In genomic region chr4:152680988-152681731, GRCh38 we compare ENCODE assay signal across 11 cellular contexts. TPM values are rescaled to one million over a fixed set of nuclear protein-coding genes. Genes with fewer than 3 reads are reported as not detected.
A peak's percentile ranks its signal among the peaks of the same experiment; 100 is the strongest.
DNase-seq lines count a peak whose midpoint lies in the region; ATAC-seq and TF ChIP-seq lines count a peak whose summit lies in the region.
"Had no signal": no experiment of that assay in that cellular context is flagged by ENCODE, and none has a peak within 500 bp of the region (broad histone marks: within the 10 kb centered on the region; RNA-seq: fewer than 3 reads in every experiment).

No MANE protein-coding gene starts in this region.

- H3K4me1 Mint-ChIP-seq in activated naive CD4-positive, alpha-beta T cell treated with anti-CD3 and anti-CD28 coated beads for 36 hours (ENCODE audit: low read depth), result peaks cover 54% of the 10 kb centered on the region
- peaks cover 17% of the 10 kb centered on the region for H3K4me1 Mint-ChIP-seq in type B pancreatic cell (ENCODE audit: unreplicated experiment)

- H3K4me3 Mint-ChIP-seq in activated naive CD4-positive, alpha-beta T cell treated with anti-CD3 and anti-CD28 coated beads for 36 hours, result peak overlapping the region; percentile 59
- H3K4me3 Mint-ChIP-seq in type B pancreatic cell, result peak overlapping the region; percentile 50

- H3K4me3 ChIP-seq in sigmoid colon, result no peak overlapping the region

- CTCF ChIA-PET in activated naive CD4-positive, alpha-beta T cell treated with anti-CD3 and anti-CD28 coated beads for 36 hours (lab: Charles Lee), result interaction anchor here (0.6 kb wide), 1 partner anchor 1677 kb away, joined by 3 read pairs; no protein-coding TSS in a partner anchor

- H3K9me3 ChIP-seq in sigmoid colon, result no peaks in the 10 kb centered on the region
- H3K9me3 ChIP-seq: heart left ventricle had no signal

- DNase-seq in activated naive CD4-positive, alpha-beta T cell treated with anti-CD3 and anti-CD28 coated beads for 36 hours, result peak; percentile 54
- no peak for DNase-seq in activated naive CD4-positive, alpha-beta T cell treated with anti-CD3 and anti-CD28 coated beads, Interleukin-2, amount 50 U/mL, for 16 hours
- DNase-seq in NCI-H69 (lab: John Stamatoyannopoulos, UW), result peak; percentile 96
- DNase-seq in dermis blood vessel endothelial cell, result peak; percentile 78
- DNase-seq in type B pancreatic cell (ENCODE audit: extremely low spot score, unreplicated experiment), result no peak
- DNase-seq in sigmoid colon, result no peak
- no peak for DNase-seq in cerebellar nuclear complex (lab: John Stamatoyannopoulos, UW)
- DNase-seq: DMS153; heart left ventricle; stimulated activated CD4-positive, alpha-beta T cell treated with anti-CD3 and anti-CD28 coated beads, Interleukin-4, amount 100 ng/mL, for 1 hour had no signal

- H3K36me3 Mint-ChIP-seq in activated naive CD4-positive, alpha-beta T cell treated with anti-CD3 and anti-CD28 coated beads for 36 hours (ENCODE audit: low read depth), result no peaks in the 10 kb centered on the region
- H3K36me3 Mint-ChIP-seq in type B pancreatic cell, result no peaks in the 10 kb centered on the region

- intact Hi-C loops in activated naive CD4-positive, alpha-beta T cell treated with anti-CD3 and anti-CD28 coated beads for 36 hours (cut with micrococcal nuclease), result loop anchor here (1.0 to 10.0 kb wide), 6 partner anchors 38 to 581 kb away; partner anchors contain the start of genes ARFIP1, FBXW7 and TIGD4
- intact Hi-C loops in sigmoid colon (cut with DNase I), result no loop called here

- H3K27me3 ChIP-seq in sigmoid colon, result peaks cover 0 to 6% (median 0%) of the 10 kb centered on the region in 3 donors
- H3K27me3 ChIP-seq: heart left ventricle had no signal

- H3K36me3 ChIP-seq in sigmoid colon, result no peaks in the 10 kb centered on the region
- H3K36me3 ChIP-seq: heart left ventricle had no signal

- H3K27ac ChIP-seq in sigmoid colon, result no peak overlapping the region

- H3K27me3 Mint-ChIP-seq in activated naive CD4-positive, alpha-beta T cell treated with anti-CD3 and anti-CD28 coated beads for 36 hours (ENCODE audit: low read depth), result no peaks in the 10 kb centered on the region
- peaks cover 19% of the 10 kb centered on the region for H3K27me3 Mint-ChIP-seq in type B pancreatic cell

- WGBS in sigmoid colon, 2 donors, result 79 to 83% methylated on average over 9 of the region's 9 CpGs

- ATAC-seq in GM21447 (IDR thresholded peaks at IDR 0.05; ENCODE audit: unreplicated experiment), result no peak
- ATAC-seq: heart left ventricle had no signal

- no peaks in the 10 kb centered on the region for H3K9me3 Mint-ChIP-seq in activated naive CD4-positive, alpha-beta T cell treated with anti-CD3 and anti-CD28 coated beads for 36 hours
- no peaks in the 10 kb centered on the region for H3K9me3 Mint-ChIP-seq in type B pancreatic cell

- peaks cover 0 to 14% (median 12%) of the 10 kb centered on the region in 4 donors for H3K4me1 ChIP-seq in sigmoid colon

- no peak for TF ChIP-seq POLR2A in sigmoid colon (IDR thresholded peaks at IDR 0.05)

- H3K27ac Mint-ChIP-seq in activated naive CD4-positive, alpha-beta T cell treated with anti-CD3 and anti-CD28 coated beads for 36 hours, result peak overlapping the region; percentile 3
- H3K27ac Mint-ChIP-seq in type B pancreatic cell, result peak overlapping the region; percentile 73

- TF ChIP-seq CTCF in type B pancreatic cell (conservative IDR thresholded peaks at IDR 0.05), result no peak
- TF ChIP-seq CTCF in sigmoid colon (IDR thresholded peaks at IDR 0.05), result no peak

- no peak for TF ChIP-seq EP300 in sigmoid colon (IDR thresholded peaks at IDR 0.05)

RNA-seq across cellular contexts. Expression of gene TMEM154, which starts 1.4 kb away (rescaled TPM):
- total RNA-seq in activated naive CD4-positive, alpha-beta T cell treated with anti-CD3 and anti-CD28 coated beads for 36 hours, result 10 to 100 TPM; 17.3 to 20.4 TPM
- total RNA-seq in dermis blood vessel endothelial cell (1.0 and 3.1 TPM in 2 replicates), type B pancreatic cell (ENCODE audit: low replicate concordance) (11.1 and 70.9 TPM in 2 replicates), sigmoid colon (under 1 TPM; 0.54 to 0.82 (median 0.63) TPM)
- polyA plus RNA-seq in sigmoid colon, result 1 to 10 TPM in 1 of 3 donors, under 1 TPM in 2; under 0.01 to 3.2 (median 0.69) TPM

Comparison
In these comparisons a context has a peak if more than half of its experiments do, and no peak if none do; other contexts are left out.
1. DNase-seq: peak in activated naive CD4-positive, alpha-beta T cell treated with anti-CD3 and anti-CD28 coated beads for 36 hours (single experiment), NCI-H69 (single experiment) and dermis blood vessel endothelial cell (single experiment); none in activated naive CD4-positive, alpha-beta T cell treated with anti-CD3 and anti-CD28 coated beads, Interleukin-2, amount 50 U/mL, for 16 hours (single experiment), type B pancreatic cell (single experiment), sigmoid colon (single experiment) and cerebellar nuclear complex (0 of 2).